8 cellular contexts compared by ENCODE assay signal in the genomic region with DNA sequence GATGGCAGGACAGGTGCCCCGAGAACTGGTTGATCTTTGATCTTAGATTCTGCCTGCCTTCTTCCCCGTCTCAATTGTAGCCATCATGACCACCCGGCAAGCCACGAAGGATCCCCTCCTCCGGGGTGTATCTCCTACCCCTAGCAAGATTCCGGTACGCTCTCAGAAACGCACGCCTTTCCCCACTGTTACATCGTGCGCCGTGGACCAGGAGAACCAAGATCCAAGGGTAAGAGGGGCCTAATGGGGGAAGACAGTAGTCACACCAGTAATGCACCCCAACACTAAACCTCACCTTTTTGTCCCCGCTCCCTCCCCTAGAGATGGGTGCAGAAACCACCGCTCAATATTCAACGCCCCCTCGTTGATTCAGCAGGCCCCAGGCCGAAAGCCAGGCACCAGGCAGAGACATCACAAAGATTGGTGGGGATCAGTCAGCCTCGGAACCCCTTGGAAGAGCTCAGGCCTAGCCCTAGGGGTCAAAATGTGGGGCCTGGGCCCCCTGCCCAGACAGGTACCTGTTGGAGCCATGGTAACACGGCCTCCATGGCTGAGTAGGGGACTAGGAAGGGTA. TPM values are rescaled to one million over a fixed set of nuclear protein-coding genes. Genes with fewer than 3 reads are reported as not detected.
DNase-seq lines count a peak whose midpoint lies in the region; ATAC-seq, FAIRE-seq and TF ChIP-seq lines count a peak whose summit lies in the region.

No MANE protein-coding gene starts in this region.

- H3K4me3 ChIP-seq in ACC112 (ENCODE audit: low read depth, low read length) (peak overlapping the region; percentile 94), HL-60 (replicated peaks; ENCODE audit: insufficient read depth, low read length) (peak overlapping the region; percentile 94), bronchial epithelial cell (ENCODE audit: low read depth, low read length) (peak overlapping the region; percentile 58), muscle layer of duodenum (ENCODE audit: low read depth in 1 of 2, low read length in 2 of 2) (peak overlapping the region; percentile 60 to 68)

- H3K9me3 ChIP-seq in muscle layer of duodenum (ENCODE audit: control insufficient read depth in 1 of 2, low read length in 2 of 2): no peaks in the 10 kb centered on the region

- TF ChIP-seq POLR2A in GM18505 (IDR thresholded peaks at IDR 0.05; ENCODE audit: borderline replicate concordance, extremely low read depth, insufficient read depth, insufficient read length): no peak

- H3K27me3 ChIP-seq in ACC112 (ENCODE audit: insufficient read depth, low read length) (no peaks in the 10 kb centered on the region), HL-60 (ENCODE audit: insufficient read depth, poor library complexity, severe bottlenecking) (no peaks in the 10 kb centered on the region), bronchial epithelial cell (ENCODE audit: control insufficient read depth, insufficient read depth, low read length) (no peaks in the 10 kb centered on the region), muscle layer of duodenum (ENCODE audit: low read depth, low read length) (no peaks in the 10 kb centered on the region)

- H3K79me2 ChIP-seq in ACC112 (ENCODE audit: control insufficient read depth, insufficient read depth, low read length, unreplicated experiment): peaks cover 10% of the 10 kb centered on the region

- H3K27ac ChIP-seq in ACC112 (ENCODE audit: low read depth, low read length) (no peak overlapping the region), HL-60 (replicated peaks) (peak overlapping the region; percentile 72), muscle layer of duodenum (ENCODE audit: low read length) (no peak overlapping the region)

- FAIRE-seq in bronchial epithelial cell (lab: Jason Lieb, UNC): no peak

- DNase-seq in HL-60 (ENCODE audit: low read depth in 1 of 2, low spot score in 1 of 2): no peak
- no peak for DNase-seq in bronchial epithelial cell (ENCODE audit: low read depth)
- no peak for DNase-seq in NCI-H2196 treated with DMSO at 0.1 percent for 48 hours (lab: John Stamatoyannopoulos, UW; ENCODE audit: unreplicated experiment)
- DNase-seq in left colon: no peak

- H3K36me3 ChIP-seq in ACC112 (ENCODE audit: insufficient read depth, low read length) (no peaks in the 10 kb centered on the region), bronchial epithelial cell (ENCODE audit: control insufficient read depth, insufficient read depth, low read length) (peaks cover 6% of the 10 kb centered on the region), muscle layer of duodenum (ENCODE audit: control insufficient read depth in 1 of 2, insufficient read depth in 2 of 2, low read length in 2 of 2) (no peaks in the 10 kb centered on the region)

- no peak for ATAC-seq in GM18505 (IDR thresholded peaks at IDR 0.05; ENCODE audit: unreplicated experiment)
- no peak for ATAC-seq in HG03442 (IDR thresholded peaks at IDR 0.05; ENCODE audit: unreplicated experiment)
- ATAC-seq in left colon: no peak

- TF ChIP-seq CTCF in HL-60 (IDR thresholded peaks at IDR 0.05; ENCODE audit: insufficient read depth, low read length) (no peak), bronchial epithelial cell (IDR thresholded peaks at IDR 0.05; ENCODE audit: insufficient read depth, low read length, severe bottlenecking) (no peak)

- intact Hi-C loops in left colon (cut with DNase I, micrococcal nuclease): no loop called here

- H3K4me1 ChIP-seq in ACC112 (ENCODE audit: control insufficient read depth, insufficient read depth, low read length, unreplicated experiment) (peaks cover 12% of the 10 kb centered on the region), muscle layer of duodenum (ENCODE audit: control insufficient read depth in 1 of 2, insufficient read depth in 2 of 2, low read length in 2 of 2) (peaks cover 0 to 12% of the 10 kb centered on the region in 2 donors)

- peak overlapping the region; percentile 55 for H2AFZ ChIP-seq in ACC112 (ENCODE audit: low read length, unreplicated experiment)

RNA-seq across cellular contexts. Expression of a gene that starts 0.6 kb away (rescaled TPM):
- total RNA-seq in bronchial epithelial cell: 2.6 and 5.2 TPM in 2 replicates
- 10 to 100 TPM in 1 of 2 donors, 1 to 10 TPM in 1; 4.9 to 12.4 TPM for total RNA-seq in left colon

RNA-seq across cellular contexts. Expression of a gene that starts 13.4 kb away (rescaled TPM):
- total RNA-seq in bronchial epithelial cell (0.13 TPM in 1 of 2 replicates, not detected in the other), left colon (not detected)

RNA-seq across cellular contexts. Expression of a gene that starts 23.1 kb away (rescaled TPM):
- total RNA-seq in bronchial epithelial cell (0.13 and 0.26 TPM in 2 replicates), left colon (10 to 100 TPM; 40.2 to 45.6 TPM)

RNA-seq across cellular contexts. Expression of a gene that starts 28.7 kb away (rescaled TPM):
- 0.26 and 0.51 TPM in 2 replicates for total RNA-seq in bronchial epithelial cell
- 10 to 100 TPM in 1 of 2 donors, 1 to 10 TPM in 1; 5.5 to 14.3 TPM for total RNA-seq in left colon

RNA-seq across cellular contexts. Expression of a gene that starts 43.7 kb away (rescaled TPM):
- 21.3 and 33.4 TPM in 2 replicates for total RNA-seq in bronchial epithelial cell
- total RNA-seq in left colon: 10 to 100 TPM; 15.5 to 18.9 TPM

Comparison
In these comparisons a context has a peak if more than half of its experiments do, and no peak if none do; other contexts are left out.
1. RNA of a gene that starts 23.1 kb away (total RNA-seq): 40.2 to 45.6 TPM in left colon; 0.13 to 0.26 TPM in bronchial epithelial cell; every median in the first group is over 10 times any median in the second.
2. Peak in every context shown above with its lines, with median percentiles within 50 percentile points of each other: H3K4me3 ChIP-seq.